Comparison of ENCODE assay signal across 15 cellular contexts in the genomic region with DNA sequence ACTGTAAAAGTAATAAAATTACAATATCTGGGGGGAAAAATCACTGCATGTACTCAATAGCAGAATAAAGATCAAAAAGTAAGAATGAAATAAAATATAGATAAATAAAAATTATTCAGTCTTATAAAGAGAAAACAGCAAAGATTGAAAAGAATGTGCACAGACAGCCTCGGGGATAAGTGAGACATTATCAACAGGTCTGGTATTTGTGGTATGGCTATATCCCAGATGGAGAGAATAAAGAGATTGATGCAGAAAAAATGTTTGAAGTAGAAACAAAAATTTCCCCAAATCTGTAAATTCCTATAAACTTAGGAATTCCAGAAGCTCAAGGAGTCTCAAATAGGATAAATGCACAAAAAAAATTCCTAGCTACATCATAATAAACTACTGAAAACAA.
"Had no signal": no experiment of that assay in that cellular context is flagged by ENCODE, and none has a peak within 500 bp of the region (broad histone marks: within the 10 kb centered on the region; RNA-seq: fewer than 3 reads in every experiment).

No MANE protein-coding gene starts in this region.

- H3K27me3 ChIP-seq: esophagus squamous epithelium, ovary, testis had no signal

- H3K4me3 ChIP-seq: esophagus squamous epithelium, ovary, testis had no signal

- H3K27ac Mint-ChIP-seq: activated CD4-positive, alpha-beta T cell treated with anti-CD3 and anti-CD28 coated beads, Interleukin-2, amount 10 ng/mL, durations not matched to agents 24 days and 14 days; activated naive CD4-positive, alpha-beta T cell treated with anti-CD3 and anti-CD28 coated beads for 36 hours; activated T-helper 17 cell treated with anti-CD3 and anti-CD28 coated beads, Interleukin-2, amount 50 U/mL, for 72 hours; brain; stimulated activated naive CD8-positive, alpha-beta T cell treated with anti-CD3 and anti-CD28 coated beads, Interleukin-15, amount 100 ng/mL, for 72 hours; T-helper 17 cell; WTC11 had no signal

- H3K27me3 Mint-ChIP-seq: activated CD4-positive, alpha-beta T cell treated with anti-CD3 and anti-CD28 coated beads, Interleukin-2, amount 10 ng/mL, durations not matched to agents 24 days and 14 days; activated T-helper 17 cell treated with anti-CD3 and anti-CD28 coated beads, Interleukin-2, amount 50 U/mL, for 72 hours; brain; stimulated activated naive CD8-positive, alpha-beta T cell treated with anti-CD3 and anti-CD28 coated beads, Interleukin-15, amount 100 ng/mL, for 72 hours; T-helper 17 cell had no signal

- H3K27ac ChIP-seq: esophagus squamous epithelium, ovary, testis had no signal

- ATAC-seq: activated T-helper 17 cell treated with anti-CD3 and anti-CD28 coated beads, Interleukin-2, amount 50 U/mL, for 72 hours; left colon; stimulated activated naive CD8-positive, alpha-beta T cell treated with anti-CD3 and anti-CD28 coated beads, Interleukin-15, amount 100 ng/mL, for 72 hours; T-helper 17 cell; WTC11 had no signal

- H3K4me1 Mint-ChIP-seq: activated CD4-positive, alpha-beta T cell treated with anti-CD3 and anti-CD28 coated beads, Interleukin-2, amount 10 ng/mL, durations not matched to agents 24 days and 14 days; activated T-helper 17 cell treated with anti-CD3 and anti-CD28 coated beads, Interleukin-2, amount 50 U/mL, for 72 hours; brain; stimulated activated naive CD8-positive, alpha-beta T cell treated with anti-CD3 and anti-CD28 coated beads, Interleukin-15, amount 100 ng/mL, for 72 hours; T-helper 17 cell; WTC11 had no signal

- H3K9me3 Mint-ChIP-seq: activated CD4-positive, alpha-beta T cell treated with anti-CD3 and anti-CD28 coated beads, Interleukin-2, amount 10 ng/mL, durations not matched to agents 24 days and 14 days; stimulated activated naive CD8-positive, alpha-beta T cell treated with anti-CD3 and anti-CD28 coated beads, Interleukin-15, amount 100 ng/mL, for 72 hours; WTC11 had no signal

- DNase-seq: activated CD4-positive, alpha-beta T cell treated with anti-CD3 and anti-CD28 coated beads, Interleukin-2, amount 10 ng/mL, durations not matched to agents 24 days and 14 days; activated CD8-positive, alpha-beta memory T cell treated with anti-CD3 and anti-CD28 coated beads for 24 hours; activated naive CD4-positive, alpha-beta T cell treated with anti-CD3 and anti-CD28 coated beads for 36 hours; esophagus squamous epithelium; foreskin melanocyte; head of caudate nucleus; left colon; ovary; stimulated activated CD4-positive, alpha-beta T cell treated with anti-CD3 and anti-CD28 coated beads, Interleukin-4, amount 100 ng/mL, for 4 hours; stimulated activated naive CD8-positive, alpha-beta T cell treated with anti-CD3 and anti-CD28 coated beads, Interleukin-15, amount 100 ng/mL, for 72 hours; T-helper 17 cell; testis had no signal

- H3K4me3 Mint-ChIP-seq: activated CD4-positive, alpha-beta T cell treated with anti-CD3 and anti-CD28 coated beads, Interleukin-2, amount 10 ng/mL, durations not matched to agents 24 days and 14 days; activated naive CD4-positive, alpha-beta T cell treated with anti-CD3 and anti-CD28 coated beads for 36 hours; activated T-helper 17 cell treated with anti-CD3 and anti-CD28 coated beads, Interleukin-2, amount 50 U/mL, for 72 hours; brain; stimulated activated naive CD8-positive, alpha-beta T cell treated with anti-CD3 and anti-CD28 coated beads, Interleukin-15, amount 100 ng/mL, for 72 hours; T-helper 17 cell; WTC11 had no signal

- H3K9me3 ChIP-seq: esophagus squamous epithelium, ovary, testis had no signal

- H3K36me3 ChIP-seq: esophagus squamous epithelium, ovary had no signal

- H3K36me3 Mint-ChIP-seq: brain, WTC11 had no signal

- H3K4me1 ChIP-seq: esophagus squamous epithelium, testis had no signal
